ENCODE assay signal across 11 cellular contexts in genomic region chr10:22604314-22605091, GRCh38.
A peak's percentile ranks its signal among the peaks of the same experiment; 100 is the strongest.
DNase-seq lines count a peak whose midpoint lies in the region; ATAC-seq and TF ChIP-seq lines count a peak whose summit lies in the region.
"Had no signal": no experiment of that assay in that cellular context is flagged by ENCODE, and none has a peak within 500 bp of the region (broad histone marks: within the 10 kb centered on the region; RNA-seq: fewer than 3 reads in every experiment).

No MANE protein-coding gene starts in this region.

- 74 to 79% methylated on average over 13 to 14 of the region's 14 CpGs for whole genome bisulfite sequencing in tibial nerve, 2 donors

- H3K9ac ChIP-seq in adipocyte (ENCODE audit: low read length): peak overlapping the region; percentile 59

- H3K27ac ChIP-seq in left lung: peak overlapping the region; percentile 5 to 88
- peak overlapping the region in 3 of 4 donors; percentile 68 to 79 (median 69) for H3K27ac ChIP-seq in tibial nerve

- H3K27me3 ChIP-seq in adipocyte (replicated peaks; ENCODE audit: control insufficient read depth, insufficient read depth, low read length) (no peaks in the 10 kb centered on the region), left lung (no peaks in the 10 kb centered on the region), tibial nerve (no peaks in the 10 kb centered on the region)

- TF ChIP-seq POLR2A in tibial nerve (IDR thresholded peaks at IDR 0.05): no peak

- peak overlapping the region; percentile 13 for H3K27ac Mint-ChIP-seq in activated CD8-positive, alpha-beta memory T cell treated with anti-CD3 and anti-CD28 coated beads, Interleukin-2, amount 10 ng/mL, durations not matched to agents 7 days and 5 days

- no peaks in the 10 kb centered on the region for H3K9me3 Mint-ChIP-seq in activated CD8-positive, alpha-beta memory T cell treated with anti-CD3 and anti-CD28 coated beads, Interleukin-2, amount 10 ng/mL, durations not matched to agents 7 days and 5 days (ENCODE audit: low read depth)

- intact Hi-C loops in left lung (cut with DNase I): no loop called here

- peaks cover 25% of the 10 kb centered on the region for H3K36me3 ChIP-seq in adipocyte (ENCODE audit: control insufficient read depth, insufficient read depth, low read length, severe bottlenecking)
- peaks cover 0 to 22% of the 10 kb centered on the region in 2 donors for H3K36me3 ChIP-seq in left lung
- H3K36me3 ChIP-seq in tibial nerve: peaks cover 0 to 22% (median 3%) of the 10 kb centered on the region in 3 donors

- peak overlapping the region; percentile 65 for H3K4me3 ChIP-seq in adipocyte (ENCODE audit: low read length)
- no peak overlapping the region for H3K4me3 ChIP-seq in left lung
- no peak overlapping the region for H3K4me3 ChIP-seq in tibial nerve

- peaks cover 49% of the 10 kb centered on the region for H3K36me3 Mint-ChIP-seq in activated CD8-positive, alpha-beta memory T cell treated with anti-CD3 and anti-CD28 coated beads, Interleukin-2, amount 10 ng/mL, durations not matched to agents 7 days and 5 days

- TF ChIP-seq EP300 in tibial nerve (IDR thresholded peaks at IDR 0.05): no peak

- no peak for ATAC-seq in activated CD8-positive, alpha-beta memory T cell treated with anti-CD3 and anti-CD28 coated beads, Interleukin-2, amount 10 ng/mL, durations not matched to agents 7 days and 5 days
- ATAC-seq in left lung (no peak), HG03025 (IDR thresholded peaks at IDR 0.05; ENCODE audit: low FRiP score, unreplicated experiment) (no peak)
- ATAC-seq: SK-N-SH treated with all-trans-retinoic acid at 6 μM for 48 hours had no signal

- CTCF ChIA-PET in activated CD8-positive, alpha-beta memory T cell treated with anti-CD3 and anti-CD28 coated beads, Interleukin-2, amount 10 ng/mL, durations not matched to agents 7 days and 5 days (lab: Charles Lee): interaction anchor here (0.9 to 2.0 kb wide), 6 partner anchors 19 to 63 kb away, joined by 3 to 8 read pairs (median 3); no protein-coding TSS in a partner anchor

- no peaks in the 10 kb centered on the region for H3K27me3 Mint-ChIP-seq in activated CD8-positive, alpha-beta memory T cell treated with anti-CD3 and anti-CD28 coated beads, Interleukin-2, amount 10 ng/mL, durations not matched to agents 7 days and 5 days

- peaks cover 83% of the 10 kb centered on the region for H3K4me1 Mint-ChIP-seq in activated CD8-positive, alpha-beta memory T cell treated with anti-CD3 and anti-CD28 coated beads, Interleukin-2, amount 10 ng/mL, durations not matched to agents 7 days and 5 days

- peaks cover 20% of the 10 kb centered on the region for H3K4me1 ChIP-seq in adipocyte (ENCODE audit: control insufficient read depth, insufficient read depth, low read length)
- peaks cover 0 to 54% of the 10 kb centered on the region in 2 donors for H3K4me1 ChIP-seq in left lung
- peaks cover 0 to 34% (median 20%) of the 10 kb centered on the region in 4 donors for H3K4me1 ChIP-seq in tibial nerve

- no peak overlapping the region for H3K4me3 Mint-ChIP-seq in activated CD8-positive, alpha-beta memory T cell treated with anti-CD3 and anti-CD28 coated beads, Interleukin-2, amount 10 ng/mL, durations not matched to agents 7 days and 5 days

- TF ChIP-seq CTCF in left lung (IDR thresholded peaks at IDR 0.05): no peak
- TF ChIP-seq CTCF in tibial nerve (IDR thresholded peaks at IDR 0.05): no peak
- TF ChIP-seq CTCF in GM20000 (IDR thresholded peaks at IDR 0.05; ENCODE audit: extremely low read depth, missing control alignments): no peak

- no peaks in the 10 kb centered on the region for H3K9me3 ChIP-seq in adipocyte (ENCODE audit: control insufficient read depth, low read length)
- H3K9me3 ChIP-seq in left lung: no peaks in the 10 kb centered on the region
- no peaks in the 10 kb centered on the region for H3K9me3 ChIP-seq in tibial nerve

- no peak for DNase-seq in activated CD8-positive, alpha-beta memory T cell treated with anti-CD3 and anti-CD28 coated beads, Interleukin-2, amount 10 ng/mL, durations not matched to agents 7 days and 5 days
- no peak for DNase-seq in activated CD8-positive, alpha-beta memory T cell treated with anti-CD3 and anti-CD28 coated beads, Interleukin-2, amount 50 U/mL, for 48 hours
- DNase-seq in adipocyte (ENCODE audit: low read depth) (no peak), left lung (no peak), tibial nerve (ENCODE audit: low spot score in 2 of 2) (no peak), NCI-H524 (lab: John Stamatoyannopoulos, UW) (no peak), GM20000 (ENCODE audit: low spot score) (no peak)
- DNase-seq: activated CD8-positive, alpha-beta memory T cell treated with anti-CD3 and anti-CD28 coated beads for 24 hours; NCI-H526 treated with DMSO at 0.1 percent for 48 hours had no signal
